1 cellular context compared by ENCODE assay signal in genomic region chr17:74454197-74455024, GRCh38.
TF ChIP-seq lines count a peak whose summit lies in the region.

No MANE protein-coding gene starts in this region.

TF ChIP-seq in HepG2, 621 proteins besides CTCF, POLR2A, EP300 and RAD21 (continued from another document and continues in another):
- TF ChIP-seq HNF1B (CRISPR knock-in tag; IDR thresholded peaks at IDR 0.05) (peak; percentile 50), AHDC1 (CRISPR knock-in tag; IDR thresholded peaks at IDR 0.05; ENCODE audit: borderline replicate concordance) (0 out of 2 replicates have a peak, but pooled peaks have one; percentile 40), CAMTA2 (CRISPR knock-in tag; IDR thresholded peaks at IDR 0.05; ENCODE audit: borderline replicate concordance) (0 out of 2 replicates have a peak, but pooled peaks have one; percentile 47), MYNN (CRISPR knock-in tag; IDR thresholded peaks at IDR 0.05; ENCODE audit: low read depth) (0 out of 2 replicates have a peak, but pooled peaks have one; percentile 47), ZSCAN12 (CRISPR knock-in tag; IDR thresholded peaks at IDR 0.05) (peak; percentile 67; the same call in 1 of the 2 replicates), ZFP36L2 (CRISPR knock-in tag; IDR thresholded peaks at IDR 0.05) (no peak), ZBTB40 (IDR thresholded peaks at IDR 0.05) (no peak), ZBTB40 (CRISPR knock-in tag; IDR thresholded peaks at IDR 0.05) (no peak; the same call in 1 of the 2 replicates), RELA (CRISPR knock-in tag; IDR thresholded peaks at IDR 0.05) (0 out of 2 replicates have a peak, but pooled peaks have one; percentile 48), HDAC6 (IDR thresholded peaks at IDR 0.05; ENCODE audit: low read depth, low read length) (no peak), SOX5 (CRISPR knock-in tag; IDR thresholded peaks at IDR 0.05; ENCODE audit: borderline replicate concordance) (peak; percentile 18; the same call in 1 of the 2 replicates), ZNF337 (CRISPR knock-in tag; IDR thresholded peaks at IDR 0.05; ENCODE audit: borderline replicate concordance, low read depth) (0 out of 2 replicates have a peak, but pooled peaks have one; percentile 56), ZFY (CRISPR knock-in tag; IDR thresholded peaks at IDR 0.05) (peak; percentile 80), UBTF (CRISPR knock-in tag; IDR thresholded peaks at IDR 0.05) (peak; percentile 80), ZFX (CRISPR knock-in tag; IDR thresholded peaks at IDR 0.05; ENCODE audit: low read depth) (peak; percentile 89), ZBTB1 (CRISPR knock-in tag; IDR thresholded peaks at IDR 0.05; ENCODE audit: borderline replicate concordance) (no peak), NONO (IDR thresholded peaks at IDR 0.05) (no peak), NONO (CRISPR knock-in tag; conservative IDR thresholded peaks at IDR 0.05) (no peak), ZNF205 (CRISPR knock-in tag; IDR thresholded peaks at IDR 0.05) (0 out of 2 replicates have a peak, but pooled peaks have one; percentile 38), RCOR2 (CRISPR knock-in tag; IDR thresholded peaks at IDR 0.05) (0 out of 2 replicates have a peak, but pooled peaks have one; percentile 6), PHF20 (CRISPR knock-in tag; IDR thresholded peaks at IDR 0.05) (peak; percentile 32; the same call in 1 of the 2 replicates), ZFP36L1 (CRISPR knock-in tag; IDR thresholded peaks at IDR 0.05) (0 out of 2 replicates have a peak, but pooled peaks have one; percentile 25), KDM2A (CRISPR knock-in tag; IDR thresholded peaks at IDR 0.05; ENCODE audit: borderline replicate concordance, low read depth) (peak; percentile 80), HNF1A (IDR thresholded peaks at IDR 0.05; ENCODE audit: low read depth) (no peak), HNF1A (CRISPR knock-in tag; IDR thresholded peaks at IDR 0.05; ENCODE audit: borderline replicate concordance) (peak; percentile 48; the same call in 1 of the 2 replicates), ZNF619 (CRISPR knock-in tag; IDR thresholded peaks at IDR 0.05) (peak; percentile 29; the same call in 1 of the 2 replicates)
